ENCODE assay signal across 17 cellular contexts in the genomic region with DNA sequence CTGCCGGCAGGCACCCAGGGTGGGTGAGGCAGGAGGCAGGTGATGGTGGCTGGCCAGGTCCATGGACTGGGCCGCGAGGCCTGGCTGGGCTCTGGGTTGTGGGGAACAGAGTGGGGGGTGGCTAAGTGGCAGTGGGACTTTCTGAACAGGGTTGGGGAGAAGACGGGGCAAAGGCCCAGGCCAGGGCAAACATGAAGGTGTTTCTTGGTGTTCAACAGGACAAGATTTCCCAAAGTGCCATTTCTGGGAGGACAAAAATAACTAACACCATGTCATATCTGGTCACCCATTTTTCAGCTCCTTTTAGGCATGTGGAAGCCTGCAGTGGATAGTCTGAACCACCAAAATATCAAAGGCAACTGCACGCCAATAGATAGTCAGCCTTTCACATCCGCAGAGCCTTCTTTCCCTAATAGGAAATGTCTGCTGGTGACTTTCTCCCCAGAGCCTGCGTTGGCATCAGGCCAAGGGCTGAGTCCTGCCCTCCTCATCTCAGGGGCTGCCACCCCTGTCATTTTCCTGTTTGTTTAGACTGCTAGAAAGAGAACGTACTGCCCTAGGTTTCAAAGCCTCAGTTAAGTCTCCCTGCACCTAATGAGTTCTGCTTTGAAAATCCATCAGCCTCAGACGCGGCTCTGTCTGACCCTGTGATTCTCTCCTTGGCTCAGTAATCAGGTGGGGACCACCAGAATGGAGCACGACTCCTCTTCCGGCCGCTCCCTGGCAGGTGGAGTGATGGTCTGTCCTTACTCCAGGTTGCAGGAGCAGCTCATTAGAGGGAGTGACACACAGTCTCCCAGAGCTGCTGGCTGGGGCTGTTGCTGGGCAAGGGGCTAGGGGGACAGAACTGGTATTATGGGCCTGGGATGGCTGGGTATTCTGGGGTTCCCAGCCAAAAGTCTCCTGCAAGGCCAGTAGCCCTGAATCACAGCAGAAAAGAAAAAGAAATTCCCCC. TPM values are rescaled to one million over a fixed set of nuclear protein-coding genes. Genes with fewer than 3 reads are reported as not detected.
DNase-seq lines count a peak whose midpoint lies in the region; ATAC-seq and TF ChIP-seq lines count a peak whose summit lies in the region.
"Had no signal": no experiment of that assay in that cellular context is flagged by ENCODE, and none has a peak within 500 bp of the region (broad histone marks: within the 10 kb centered on the region; RNA-seq: fewer than 3 reads in every experiment).

No MANE protein-coding gene starts in this region.

- intact Hi-C loops in esophagus muscularis mucosa (cut with DNase I), result no loop called here

- H3K9me3 ChIP-seq in esophagus muscularis mucosa (no peaks in the 10 kb centered on the region), skeletal muscle tissue (ENCODE audit: control insufficient read depth in 3 of 3, low read length in 3 of 3) (no peaks in the 10 kb centered on the region), WERI-Rb-1 (ENCODE audit: severe bottlenecking) (no peaks in the 10 kb centered on the region)
- H3K9me3 ChIP-seq: left lung had no signal

- no peak for TF ChIP-seq EP300 in esophagus muscularis mucosa (IDR thresholded peaks at IDR 0.05)

- H3K4me3 ChIP-seq in esophagus muscularis mucosa (peak overlapping the region in 1 of 4 donors; percentile 7), skeletal muscle tissue (ENCODE audit: low read length in 3 of 3) (no peak overlapping the region), WERI-Rb-1 (ENCODE audit: low read depth, low read length) (no peak overlapping the region)
- H3K4me3 ChIP-seq: dorsolateral prefrontal cortex, left lung had no signal

- ATAC-seq in GM18498 (IDR thresholded peaks at IDR 0.05; ENCODE audit: unreplicated experiment), result no peak
- ATAC-seq: left lung had no signal

- peak overlapping the region; percentile 69 to 78 (median 75) for H3K27ac ChIP-seq in esophagus muscularis mucosa (replicated peaks in 1 of 4)
- peak overlapping the region; percentile 40 for H3K27ac ChIP-seq in skeletal muscle tissue (ENCODE audit: low read depth, low read length)
- H3K27ac ChIP-seq in WERI-Rb-1, result no peak overlapping the region
- H3K27ac ChIP-seq: left lung had no signal

- WGBS in esophagus muscularis mucosa, result 55% methylated on average over 11 of the region's 13 CpGs

- TF ChIP-seq POLR2A in esophagus muscularis mucosa (IDR thresholded peaks at IDR 0.05; ENCODE audit: low read depth), result no peak

- H3K9ac ChIP-seq in skeletal muscle tissue (ENCODE audit: low read depth in 1 of 3, low read length in 3 of 3), result no peak overlapping the region

- H3K4me1 ChIP-seq in esophagus muscularis mucosa, result peaks cover 4 to 45% (median 33%) of the 10 kb centered on the region in 4 donors
- H3K4me1 ChIP-seq in skeletal muscle tissue (ENCODE audit: control insufficient read depth in 3 of 3, insufficient read depth in 3 of 3, low read length in 3 of 3), result peaks cover 4 to 13% (median 11%) of the 10 kb centered on the region in 3 donors
- H3K4me1 ChIP-seq: left lung had no signal

- TF ChIP-seq CTCF in esophagus muscularis mucosa (IDR thresholded peaks at IDR 0.05), result no peak
- TF ChIP-seq CTCF in WERI-Rb-1 (IDR thresholded peaks at IDR 0.05; ENCODE audit: low read depth, low read length), result no peak

- DNase-seq in NCI-H82 (lab: John Stamatoyannopoulos, UW) (peak; percentile 30), NCI-H82 treated with DMSO at 0.1 percent for 48 hours (lab: John Stamatoyannopoulos, UW; ENCODE audit: unreplicated experiment) (no peak), NCI-H2227 treated with DMSO at 0.1 percent for 48 hours (lab: John Stamatoyannopoulos, UW) (peak; percentile 87), esophagus muscularis mucosa (ENCODE audit: extremely low spot score) (no peak), inferior parietal cortex (ENCODE audit: extremely low spot score) (no peak), WERI-Rb-1 (no peak)
- DNase-seq: activated CD8-positive, alpha-beta memory T cell treated with anti-CD3 and anti-CD28 coated beads, Interleukin-2, amount 50 U/mL, for 4 hours; activated naive CD4-positive, alpha-beta T cell treated with anti-CD3 and anti-CD28 coated beads for 36 hours; dorsolateral prefrontal cortex; left lung; naive B cell; stimulated activated CD4-positive, alpha-beta T cell treated with anti-CD3 and anti-CD28 coated beads, Interleukin-2, amount 100 ng/mL, for 24 hours; SW 1271 had no signal

- H3K36me3 ChIP-seq in esophagus muscularis mucosa (no peaks in the 10 kb centered on the region), skeletal muscle tissue (ENCODE audit: control insufficient read depth in 3 of 3, insufficient read depth in 3 of 3, low read length in 3 of 3) (no peaks in the 10 kb centered on the region), WERI-Rb-1 (no peaks in the 10 kb centered on the region)
- H3K36me3 ChIP-seq: left lung had no signal

- H3K27me3 ChIP-seq in esophagus muscularis mucosa, result no peaks in the 10 kb centered on the region
- H3K27me3 ChIP-seq in skeletal muscle tissue (ENCODE audit: control insufficient read depth in 3 of 3, insufficient read depth in 3 of 3, low read length in 3 of 3), result peaks cover 0 to 5% (median 0%) of the 10 kb centered on the region in 3 donors
- H3K27me3 ChIP-seq in WERI-Rb-1 (ENCODE audit: insufficient read depth, low read depth, severe bottlenecking), result no peaks in the 10 kb centered on the region
- H3K27me3 ChIP-seq: dorsolateral prefrontal cortex, left lung had no signal

RNA-seq across cellular contexts. Expression of a gene that starts 27.1 kb away (rescaled TPM):
- 1 to 10 TPM; 3.1 to 7.6 (median 6.3) TPM for total RNA-seq in esophagus muscularis mucosa
- 2.6 TPM for total RNA-seq in skeletal muscle tissue
- total RNA-seq: A172; activated naive CD4-positive, alpha-beta T cell treated with anti-CD3 and anti-CD28 coated beads for 36 hours; pulmonary artery endothelial cell had no signal

Comparison
In these comparisons a context has a peak if more than half of its experiments do, and no peak if none do; other contexts are left out.
1. DNase-seq: peak in NCI-H82 (single experiment) and NCI-H2227 treated with DMSO at 0.1 percent for 48 hours (single experiment); none in NCI-H82 treated with DMSO at 0.1 percent for 48 hours (single experiment), esophagus muscularis mucosa (single experiment), inferior parietal cortex (single experiment) and WERI-Rb-1 (single experiment).